In the genomic region with DNA sequence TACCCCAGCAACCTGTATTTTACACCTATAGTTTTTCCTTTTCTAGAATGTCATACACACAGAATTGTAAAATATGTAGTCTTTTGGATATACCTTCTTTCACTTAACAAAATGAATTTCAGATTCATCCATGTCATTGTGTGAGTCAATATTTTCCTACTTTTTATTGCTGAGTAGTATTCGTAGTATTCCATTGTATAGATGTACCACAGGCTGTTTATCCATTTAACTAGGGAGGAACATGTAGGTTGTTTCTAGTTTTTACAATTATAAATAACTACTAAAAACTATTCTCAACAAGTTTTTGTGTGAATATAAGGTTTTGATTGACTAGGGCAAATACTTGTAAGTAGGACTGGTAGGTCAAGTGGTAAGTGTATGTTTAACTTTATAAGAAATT, we compare ENCODE assay signal across 6 cellular contexts.
"Had no signal": no experiment of that assay in that cellular context is flagged by ENCODE, and none has a peak within 500 bp of the region (broad histone marks: within the 10 kb centered on the region; RNA-seq: fewer than 3 reads in every experiment).

No MANE protein-coding gene starts in this region.

- H3K27ac ChIP-seq: HL-60 had no signal

- ATAC-seq: HepG2, K562 had no signal

- DNase-seq: IMR-90, KBM-7 had no signal

- FAIRE-seq: HepG2, HTR-8/SVneo, K562 had no signal

- H3K4me3 ChIP-seq: K562 had no signal
